30 cellular contexts compared by ENCODE assay signal in the genomic region with DNA sequence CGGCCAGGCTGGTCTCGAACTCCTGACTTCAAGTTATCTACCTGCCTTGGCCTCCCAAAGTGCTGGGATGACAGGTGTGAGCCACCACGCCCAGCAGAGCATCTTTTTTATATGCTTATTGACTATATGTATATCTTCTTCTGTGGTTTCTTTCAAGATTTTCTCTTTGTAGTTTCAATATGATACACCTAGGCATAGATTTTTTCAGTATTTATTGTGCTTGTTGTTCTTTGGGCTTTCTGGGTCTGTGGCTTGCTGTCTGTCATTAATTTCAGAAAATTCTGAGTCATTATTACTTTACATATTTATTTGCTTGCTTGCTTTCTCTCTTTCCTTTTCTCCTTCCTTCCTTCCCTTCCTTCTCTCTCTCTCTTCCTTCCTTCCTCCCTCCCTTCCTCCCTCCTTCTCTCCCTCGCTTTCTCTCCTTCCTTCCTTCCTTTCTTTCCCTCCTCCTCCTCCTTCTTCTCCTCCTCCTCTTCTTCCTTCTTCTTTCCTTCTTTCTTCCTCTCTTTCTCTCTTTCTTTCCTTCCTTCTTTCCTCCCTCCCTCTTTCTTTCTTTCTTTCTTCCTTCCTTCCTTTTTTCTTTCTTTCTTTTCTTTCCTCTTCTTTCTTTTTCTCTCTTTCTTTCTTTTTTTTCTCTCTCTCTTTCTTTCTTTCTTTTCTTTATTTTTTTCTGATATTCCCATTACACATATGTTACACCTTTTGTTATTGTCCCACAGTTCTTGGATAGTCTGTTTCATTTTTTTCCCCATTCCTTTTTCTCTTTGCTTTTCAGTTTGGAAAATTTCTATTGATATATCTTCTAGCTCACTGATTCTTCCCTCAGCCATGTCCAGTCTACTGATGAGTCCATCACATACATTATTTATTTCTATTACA. TPM values are rescaled to one million over a fixed set of nuclear protein-coding genes. Genes with fewer than 3 reads are reported as not detected.
A peak's percentile ranks its signal among the peaks of the same experiment; 100 is the strongest.
DNase-seq lines count a peak whose midpoint lies in the region; ATAC-seq, FAIRE-seq and TF ChIP-seq lines count a peak whose summit lies in the region.
"Had no signal": no experiment of that assay in that cellular context is flagged by ENCODE, and none has a peak within 500 bp of the region (broad histone marks: within the 10 kb centered on the region; RNA-seq: fewer than 3 reads in every experiment).

No MANE protein-coding gene starts in this region.

- no peak overlapping the region for H3K27ac ChIP-seq in K562 (ENCODE audit: extremely low read depth, low read depth, low read length)
- H3K27ac ChIP-seq: adrenal gland, body of pancreas, left lung, tibial nerve had no signal

- ATAC-seq in T-cell (replicated peaks in 1 of 4) (peak in 1 of 4 experiments; percentile 28), K562 (no peak), HG03565 (IDR thresholded peaks at IDR 0.05; ENCODE audit: unreplicated experiment) (no peak)
- ATAC-seq: body of pancreas, esophagus mucosa, left lung, right cardiac atrium had no signal

- H3K27me3 Mint-ChIP-seq in activated naive CD4-positive, alpha-beta T cell treated with anti-CD3 and anti-CD28 coated beads, Interleukin-2, amount 10 ng/mL, durations not matched to agents 7 days and 5 days, result peaks cover 16% of the 10 kb centered on the region
- H3K27me3 Mint-ChIP-seq in activated naive CD4-positive, alpha-beta T cell treated with anti-CD3 and anti-CD28 coated beads for 36 hours (ENCODE audit: low read depth), result no peaks in the 10 kb centered on the region
- H3K27me3 Mint-ChIP-seq in T-cell, result no peaks in the 10 kb centered on the region
- H3K27me3 Mint-ChIP-seq in stimulated activated naive CD8-positive, alpha-beta T cell treated with anti-CD3 and anti-CD28 coated beads, Interleukin-15, Interleukin-2, amounts not matched to agents 100 ng/mL and 50 ng/mL, for 24 hours, result no peaks in the 10 kb centered on the region

- H3K79me2 ChIP-seq in K562 (ENCODE audit: control insufficient read depth, insufficient read depth, low read length), result no peaks in the 10 kb centered on the region

- peak overlapping the region; percentile 30 for H3K27ac Mint-ChIP-seq in activated naive CD4-positive, alpha-beta T cell treated with anti-CD3 and anti-CD28 coated beads, Interleukin-2, amount 10 ng/mL, durations not matched to agents 7 days and 5 days
- H3K27ac Mint-ChIP-seq in activated naive CD4-positive, alpha-beta T cell treated with anti-CD3 and anti-CD28 coated beads for 36 hours, result no peak overlapping the region
- peak overlapping the region; percentile 56 to 74 for H3K27ac Mint-ChIP-seq in T-cell
- peak overlapping the region; percentile 28 for H3K27ac Mint-ChIP-seq in stimulated activated naive CD8-positive, alpha-beta T cell treated with anti-CD3 and anti-CD28 coated beads, Interleukin-15, Interleukin-2, amounts not matched to agents 100 ng/mL and 50 ng/mL, for 24 hours
- H3K27ac Mint-ChIP-seq: activated T-helper 2 cell treated with anti-CD3 and anti-CD28 coated beads, Interferon-gamma antibody, Interleukin-2, Interleukin-4, amounts not matched to agents 10 μg/mL and 5 μg/mL and 100 μg/mL, durations not matched to agents 14 hours and 24 hours and 36 hours; H9 had no signal

- CTCF ChIA-PET in activated naive CD4-positive, alpha-beta T cell treated with anti-CD3 and anti-CD28 coated beads, Interleukin-2, amount 10 ng/mL, durations not matched to agents 7 days and 5 days (lab: Charles Lee), result interaction anchor here (0.7 to 3.0 kb wide), 8 partner anchors 8 to 142 kb away, joined by 3 to 22 read pairs (median 5); partner anchors contain the start of gene ILK
- CTCF ChIA-PET in activated naive CD4-positive, alpha-beta T cell treated with anti-CD3 and anti-CD28 coated beads for 36 hours (lab: Charles Lee), result interaction anchor here (0.6 to 2.5 kb wide), 10 partner anchors 9 to 267 kb away, joined by 3 to 14 read pairs (median 6); partner anchors contain the start of genes ILK and TAF10
- CTCF ChIA-PET in T-cell (lab: Charles Lee) (interaction anchor here (1.1 to 2.8 kb wide), 6 partner anchors 16 to 62 kb away, joined by 3 to 24 read pairs (median 9); partner anchors contain the start of genes TPP1 (in 2 of the 2), ILK (in 1 of the 2) and MRPL17 (in 1 of the 2)), K562 (lab: Yijun Ruan, JAX; ENCODE audit: low intra/inter-chr PET ratio) (no interaction called here)

- no peak for TF ChIP-seq EP300 in K562 (IDR thresholded peaks at IDR 0.05; ENCODE audit: low read length)

- peaks cover 0 to 11% of the 10 kb centered on the region in 2 experiments; a peak in 4 of 5 replicates for H3K4me1 ChIP-seq in K562 (replicated peaks in 1 of 2; ENCODE audit: control insufficient read depth in 2 of 2, insufficient read depth in 2 of 2, low read length in 2 of 2)
- H3K4me1 ChIP-seq: adrenal gland, body of pancreas, tibial nerve had no signal

- intact Hi-C loops in activated naive CD4-positive, alpha-beta T cell treated with anti-CD3 and anti-CD28 coated beads for 36 hours (cut with micrococcal nuclease), result loop anchor here (1.0 to 2.0 kb wide), 2 partner anchors 16 to 47 kb away; partner anchors contain the start of genes MRPL17 and TPP1
- intact Hi-C loops in K562 (cut with micrococcal nuclease), result loop anchor here (5.0 kb wide), 1 partner anchor 64 kb away; the partner anchor contains the start of genes ILK and RRP8

- TF ChIP-seq POLR2A in K562 (conservative IDR thresholded peaks at IDR 0.05), result no peak

- H3K4me1 Mint-ChIP-seq in activated naive CD4-positive, alpha-beta T cell treated with anti-CD3 and anti-CD28 coated beads, Interleukin-2, amount 10 ng/mL, durations not matched to agents 7 days and 5 days, result peaks cover 48% of the 10 kb centered on the region
- peaks cover 50% of the 10 kb centered on the region for H3K4me1 Mint-ChIP-seq in activated naive CD4-positive, alpha-beta T cell treated with anti-CD3 and anti-CD28 coated beads for 36 hours (ENCODE audit: low read depth)
- H3K4me1 Mint-ChIP-seq in T-cell, result peaks cover 49 to 62% (median 51%) of the 10 kb centered on the region in 3 donors
- H3K4me1 Mint-ChIP-seq in stimulated activated naive CD8-positive, alpha-beta T cell treated with anti-CD3 and anti-CD28 coated beads, Interleukin-15, Interleukin-2, amounts not matched to agents 100 ng/mL and 50 ng/mL, for 24 hours (ENCODE audit: low read depth), result peaks cover 47% of the 10 kb centered on the region

- TF ChIP-seq CTCF in K562 (IDR thresholded peaks at IDR 0.05 in 2 of 3, conservative IDR thresholded peaks at IDR 0.05 in 1 of 3; ENCODE audit: insufficient read depth in 2 of 3, low read depth in 1 of 3, low read length in 3 of 3), result no peak

- no peaks in the 10 kb centered on the region for H3K27me3 ChIP-seq in K562 (ENCODE audit: control insufficient read depth in 2 of 2, insufficient read depth in 2 of 2, low read length in 2 of 2)
- H3K27me3 ChIP-seq: adrenal gland; BLaER1 treated with 17β-estradiol and CSF1 and Interleukin-3, amounts not matched to agents 10 nM and 100 nM; body of pancreas; left lung; tibial nerve had no signal

- no peak overlapping the region for H3K4me3 Mint-ChIP-seq in activated naive CD4-positive, alpha-beta T cell treated with anti-CD3 and anti-CD28 coated beads, Interleukin-2, amount 10 ng/mL, durations not matched to agents 7 days and 5 days
- no peak overlapping the region for H3K4me3 Mint-ChIP-seq in activated naive CD4-positive, alpha-beta T cell treated with anti-CD3 and anti-CD28 coated beads for 36 hours
- H3K4me3 Mint-ChIP-seq in T-cell, result no peak overlapping the region
- no peak overlapping the region for H3K4me3 Mint-ChIP-seq in stimulated activated naive CD8-positive, alpha-beta T cell treated with anti-CD3 and anti-CD28 coated beads, Interleukin-15, Interleukin-2, amounts not matched to agents 100 ng/mL and 50 ng/mL, for 24 hours
- H3K4me3 Mint-ChIP-seq: H9 had no signal

- no peak for FAIRE-seq in K562 (lab: Jason Lieb, UNC)
- FAIRE-seq: G401.6, islet of Langerhans, TTC549 had no signal

- 56% methylated on average over 4 of the region's 4 CpGs for WGBS in K562 (ENCODE audit: insufficient coverage, low coverage, missing lambda C conversion rate)

- H3K36me3 Mint-ChIP-seq in activated naive CD4-positive, alpha-beta T cell treated with anti-CD3 and anti-CD28 coated beads, Interleukin-2, amount 10 ng/mL, durations not matched to agents 7 days and 5 days, result peaks cover 4% of the 10 kb centered on the region
- H3K36me3 Mint-ChIP-seq in activated naive CD4-positive, alpha-beta T cell treated with anti-CD3 and anti-CD28 coated beads for 36 hours (ENCODE audit: low read depth), result no peaks in the 10 kb centered on the region
- H3K36me3 Mint-ChIP-seq in T-cell, result no peaks in the 10 kb centered on the region
- no peaks in the 10 kb centered on the region for H3K36me3 Mint-ChIP-seq in stimulated activated naive CD8-positive, alpha-beta T cell treated with anti-CD3 and anti-CD28 coated beads, Interleukin-15, Interleukin-2, amounts not matched to agents 100 ng/mL and 50 ng/mL, for 24 hours (ENCODE audit: low read depth)

- H3K36me3 ChIP-seq in K562 (ENCODE audit: control insufficient read depth, insufficient read depth, low read length), result no peaks in the 10 kb centered on the region
- H3K36me3 ChIP-seq: adrenal gland; BLaER1 treated with 17β-estradiol and CSF1 and Interleukin-3, amounts not matched to agents 10 nM and 100 nM; left lung; tibial nerve had no signal

- TF ChIP-seq RAD21 in K562 (CRISPR knock-in tag; conservative IDR thresholded peaks at IDR 0.05 in 1 of 2, IDR thresholded peaks at IDR 0.05 in 1 of 2), result no peak

- no peaks in the 10 kb centered on the region for H4K20me1 ChIP-seq in K562 (replicated peaks; ENCODE audit: control insufficient read depth, insufficient read depth, low read length)
- H4K20me1 ChIP-seq: BLaER1 treated with 17β-estradiol and CSF1 and Interleukin-3, amounts not matched to agents 10 nM and 100 nM had no signal

- no peak overlapping the region for H3K9ac ChIP-seq in K562 (ENCODE audit: insufficient read depth in 1 of 2, low read depth in 2 of 2, low read length in 2 of 2)
- H3K9ac ChIP-seq: BLaER1 treated with 17β-estradiol and CSF1 and Interleukin-3, amounts not matched to agents 10 nM and 100 nM had no signal

- no peaks in the 10 kb centered on the region for H3K9me3 Mint-ChIP-seq in activated naive CD4-positive, alpha-beta T cell treated with anti-CD3 and anti-CD28 coated beads, Interleukin-2, amount 10 ng/mL, durations not matched to agents 7 days and 5 days
- no peaks in the 10 kb centered on the region for H3K9me3 Mint-ChIP-seq in activated naive CD4-positive, alpha-beta T cell treated with anti-CD3 and anti-CD28 coated beads for 36 hours
- H3K9me3 Mint-ChIP-seq in T-cell, result peaks cover 0 to 3% (median 0%) of the 10 kb centered on the region in 3 donors
- no peaks in the 10 kb centered on the region for H3K9me3 Mint-ChIP-seq in stimulated activated naive CD8-positive, alpha-beta T cell treated with anti-CD3 and anti-CD28 coated beads, Interleukin-15, Interleukin-2, amounts not matched to agents 100 ng/mL and 50 ng/mL, for 24 hours
- H3K9me3 Mint-ChIP-seq: activated T-helper 2 cell treated with anti-CD3 and anti-CD28 coated beads, Interferon-gamma antibody, Interleukin-2, Interleukin-4, amounts not matched to agents 10 μg/mL and 5 μg/mL and 100 μg/mL, durations not matched to agents 14 hours and 24 hours and 36 hours; H9 had no signal

- H3K4me3 ChIP-seq in K562, result no peak overlapping the region
- H3K4me3 ChIP-seq: adrenal gland; BLaER1 treated with 17β-estradiol and CSF1 and Interleukin-3, amounts not matched to agents 10 nM and 100 nM; body of pancreas; left lung; smooth muscle cell; tibial nerve had no signal

- no peak overlapping the region for H2AFZ ChIP-seq in K562 (ENCODE audit: low read depth, low read length)

- H3K9me3 ChIP-seq in K562 (replicated peaks; ENCODE audit: control insufficient read depth, insufficient read depth, low read depth, low read length), result no peaks in the 10 kb centered on the region
- H3K9me3 ChIP-seq: adrenal gland, body of pancreas, left lung, tibial nerve had no signal

- H3K9me1 ChIP-seq in K562 (ENCODE audit: control insufficient read depth, insufficient read depth, low read length), result no peaks in the 10 kb centered on the region

- BruUV-seq in K562 (replicated peaks; lab: Mats Ljungman, UMichigan), result no TSS peak

- no peak for DNase-seq in activated naive CD4-positive, alpha-beta T cell treated with anti-CD3 and anti-CD28 coated beads, Interleukin-2, amount 10 ng/mL, durations not matched to agents 7 days and 5 days
- DNase-seq in activated naive CD4-positive, alpha-beta T cell treated with anti-CD3 and anti-CD28 coated beads for 36 hours, result no peak
- DNase-seq in T-cell (no peak), K562 (ENCODE audit: extremely low read depth in 1 of 4, low spot score in 3 of 4) (no peak), NCI-H1694 (lab: John Stamatoyannopoulos, UW) (no peak)
- DNase-seq: adrenal gland, body of pancreas, cerebellar nuclear complex, DMS79, glutamatergic neuron, H9, KG1, left lung, mesenchymal stem cell, NCI-H1105, NCI-H2029 treated with DMSO at 0.1 percent for 48 hours, NCI-H2227 treated with DMSO at 0.1 percent for 48 hours, NCI-H526, posterior cingulate gyrus, right cardiac atrium had no signal

- POLR2A ChIA-PET in T-cell (lab: Charles Lee) (no interaction called here), K562 (lab: Yijun Ruan, JAX) (interaction anchor here (0.6 to 1.0 kb wide), 2 partner anchors 14 to 45 kb away, joined by 3 read pairs; no protein-coding TSS in a partner anchor)

- no peak overlapping the region for H3K4me2 ChIP-seq in K562 (ENCODE audit: insufficient read depth, low read length)
- H3K4me2 ChIP-seq: smooth muscle cell had no signal

- in situ Hi-C loops in K562 (cut with MboI), result no loop called here

RNA-seq across cellular contexts. Expression of gene DCHS1, which starts 10.9 kb away (rescaled TPM):
- total RNA-seq in activated naive CD4-positive, alpha-beta T cell treated with anti-CD3 and anti-CD28 coated beads for 36 hours, result under 1 TPM; 0.79 to 0.88 TPM
- total RNA-seq in T-cell, result 10 to 100 TPM in 3 of 5 donors, 1 to 10 TPM in 2; 4.9 to 14.8 (median 10.4) TPM
- 0.79 and 2.3 TPM in 2 replicates for total RNA-seq in K562 (2011; cell fraction: chromatin; rRNA removed; ENCODE audit: low replicate concordance)
- total RNA-seq in K562 (2011; cell fraction: nucleolus; rRNA removed), result 1.4 and 1.5 TPM in 2 replicates
- 0.81 and 0.92 TPM in 2 replicates for total RNA-seq in K562 (2011; cell fraction: nucleoplasm; rRNA removed)
- total RNA-seq in K562 (2014; rRNA removed), result 0.09 and 0.20 TPM in 2 replicates
- total RNA-seq in K562 (2014; rRNA removed; fragmentation: Illumina TruSeq; extraction: Trizol), result 0.04 and 0.06 TPM in 2 replicates
- 0.14 and 0.19 TPM in 2 replicates for total RNA-seq in K562 (2015; rRNA removed; fragmentation: Illumina TruSeq; extraction: Trizol)
- total RNA-seq in K562 (2021), result 0.45 and 0.49 TPM in 2 replicates
- 0.08 and 0.23 TPM in 2 replicates for polyA plus RNA-seq in K562 (2011; rRNA removed)
- 0.12 and 0.16 TPM in 2 replicates for polyA plus RNA-seq in K562 (2011; cell fraction: cytosol; rRNA removed)
- 0.74 and 1.4 TPM in 2 replicates for polyA plus RNA-seq in K562 (2011; cell fraction: nucleus; rRNA removed)
- 0.27 and 0.53 TPM in 2 replicates for polyA plus RNA-seq in K562 (2012)
- 0.17 and 0.18 TPM in 2 replicates for polyA plus RNA-seq in K562 (2014; fragmentation: Illumina TruSeq; extraction: Trizol)
- polyA plus RNA-seq in K562 (2014; fragmentation: Nextera tagmentation; extraction: Ambion mirVana), result not detected
- polyA plus RNA-seq in K562 (2014; rRNA removed), result under 0.01 and 0.19 TPM in 2 replicates
- 0.18 and 0.21 TPM in 2 replicates for polyA minus RNA-seq in K562 (2011; rRNA and poly(A)+ RNA removed)
- polyA minus RNA-seq in K562 (2011; cell fraction: cytosol; rRNA and poly(A)+ RNA removed), result 0.48 and 0.91 TPM in 2 replicates
- polyA minus RNA-seq in K562 (2011; cell fraction: nucleus; rRNA and poly(A)+ RNA removed), result 0.54 and 0.78 TPM in 2 replicates

RNA-seq across cellular contexts. Expression of gene MRPL17, which starts 16.6 kb away (rescaled TPM):
- total RNA-seq in activated naive CD4-positive, alpha-beta T cell treated with anti-CD3 and anti-CD28 coated beads for 36 hours, result 100 to 1,000 TPM in 1 of 2 experiments, 10 to 100 TPM in 1; 99.7 to 102 TPM
- total RNA-seq in T-cell (10 to 100 TPM; 12.1 to 33.1 (median 30.2) TPM), K562 (2014; rRNA removed) (33.9 and 46.1 TPM in 2 replicates), K562 (2014; rRNA removed; fragmentation: Illumina TruSeq; extraction: Trizol) (27.6 and 36.7 TPM in 2 replicates), K562 (2015; rRNA removed; fragmentation: Illumina TruSeq; extraction: Trizol) (43.3 and 47.4 TPM in 2 replicates), K562 (2021) (46.2 and 52.6 TPM in 2 replicates)
- total RNA-seq in K562 (2011; cell fraction: chromatin; rRNA removed; ENCODE audit: low replicate concordance), result 45.9 and 72.8 TPM in 2 replicates
- 87.9 and 89.6 TPM in 2 replicates for total RNA-seq in K562 (2011; cell fraction: nucleolus; rRNA removed)
- 65.0 and 77.8 TPM in 2 replicates for total RNA-seq in K562 (2011; cell fraction: nucleoplasm; rRNA removed)
- polyA plus RNA-seq in K562 (2011; rRNA removed) (57.5 and 66.5 TPM in 2 replicates), K562 (2014; fragmentation: Illumina TruSeq; extraction: Trizol) (37.7 and 48.6 TPM in 2 replicates), K562 (2014; fragmentation: Nextera tagmentation; extraction: Ambion mirVana) (10 to 100 TPM; 78.9 to 81.6 TPM), K562 (2014; rRNA removed) (43.9 and 48.0 TPM in 2 replicates)
- polyA plus RNA-seq in K562 (2011; cell fraction: cytosol; rRNA removed), result 43.7 and 49.1 TPM in 2 replicates
- 68.1 and 73.5 TPM in 2 replicates for polyA plus RNA-seq in K562 (2011; cell fraction: nucleus; rRNA removed)
- polyA plus RNA-seq in K562 (2012), result 34.5 and 47.6 TPM in 2 replicates
- polyA minus RNA-seq in K562 (2011; rRNA and poly(A)+ RNA removed), result 40.5 and 44.5 TPM in 2 replicates
- 40.1 and 41.0 TPM in 2 replicates for polyA minus RNA-seq in K562 (2011; cell fraction: cytosol; rRNA and poly(A)+ RNA removed)
- 50.9 and 92.0 TPM in 2 replicates for polyA minus RNA-seq in K562 (2011; cell fraction: nucleus; rRNA and poly(A)+ RNA removed)

RNA-seq across cellular contexts. Expression of gene TPP1, which starts 47.3 kb away (rescaled TPM):
- 10 to 100 TPM; 25.7 to 28.5 TPM for total RNA-seq in activated naive CD4-positive, alpha-beta T cell treated with anti-CD3 and anti-CD28 coated beads for 36 hours
- total RNA-seq in T-cell, result 100 to 1,000 TPM in 3 of 5 donors, 10 to 100 TPM in 2; 67.4 to 168 (median 132) TPM
- total RNA-seq in K562 (2011; cell fraction: chromatin; rRNA removed; ENCODE audit: low replicate concordance), result 85.5 and 108 TPM in 2 replicates
- 98.2 and 104 TPM in 2 replicates for total RNA-seq in K562 (2011; cell fraction: nucleolus; rRNA removed)
- total RNA-seq in K562 (2011; cell fraction: nucleoplasm; rRNA removed), result 118 and 162 TPM in 2 replicates
- 11.9 and 16.6 TPM in 2 replicates for total RNA-seq in K562 (2014; rRNA removed)
- total RNA-seq in K562 (2014; rRNA removed; fragmentation: Illumina TruSeq; extraction: Trizol), result 7.5 TPM in 2 replicates
- 15.0 and 16.3 TPM in 2 replicates for total RNA-seq in K562 (2015; rRNA removed; fragmentation: Illumina TruSeq; extraction: Trizol)
- total RNA-seq in K562 (2021), result 45.5 and 50.2 TPM in 2 replicates
- polyA plus RNA-seq in K562 (2011; rRNA removed), result 29.4 and 54.6 TPM in 2 replicates
- 35.7 and 56.0 TPM in 2 replicates for polyA plus RNA-seq in K562 (2011; cell fraction: cytosol; rRNA removed)
- 88.3 and 109 TPM in 2 replicates for polyA plus RNA-seq in K562 (2011; cell fraction: nucleus; rRNA removed)
- polyA plus RNA-seq in K562 (2012), result 62.0 and 173 TPM in 2 replicates
- 59.9 and 75.8 TPM in 2 replicates for polyA plus RNA-seq in K562 (2014; fragmentation: Illumina TruSeq; extraction: Trizol)
- polyA plus RNA-seq in K562 (2014; fragmentation: Nextera tagmentation; extraction: Ambion mirVana), result 10 to 100 TPM in 1 of 2 experiments, 1 to 10 TPM in 1; 9.4 to 15.7 TPM
- 25.8 and 38.7 TPM in 2 replicates for polyA plus RNA-seq in K562 (2014; rRNA removed)
- 27.0 and 40.7 TPM in 2 replicates for polyA minus RNA-seq in K562 (2011; rRNA and poly(A)+ RNA removed)
- polyA minus RNA-seq in K562 (2011; cell fraction: cytosol; rRNA and poly(A)+ RNA removed), result 42.1 and 45.9 TPM in 2 replicates
- 22.3 and 26.4 TPM in 2 replicates for polyA minus RNA-seq in K562 (2011; cell fraction: nucleus; rRNA and poly(A)+ RNA removed)

RNA-seq across cellular contexts. Expression of gene TAF10, which starts 54.5 kb away (rescaled TPM):
- 100 to 1,000 TPM; 151 to 156 TPM for total RNA-seq in activated naive CD4-positive, alpha-beta T cell treated with anti-CD3 and anti-CD28 coated beads for 36 hours
- 100 to 1,000 TPM in 4 of 5 donors, 10 to 100 TPM in 1; 99.4 to 152 (median 144) TPM for total RNA-seq in T-cell
- total RNA-seq in K562 (2011; cell fraction: chromatin; rRNA removed; ENCODE audit: low replicate concordance), result 41.3 and 76.7 TPM in 2 replicates
- 44.1 and 46.0 TPM in 2 replicates for total RNA-seq in K562 (2011; cell fraction: nucleolus; rRNA removed)
- 51.3 and 101 TPM in 2 replicates for total RNA-seq in K562 (2011; cell fraction: nucleoplasm; rRNA removed)
- 131 and 181 TPM in 2 replicates for total RNA-seq in K562 (2014; rRNA removed)
- 78.6 and 96.2 TPM in 2 replicates for total RNA-seq in K562 (2014; rRNA removed; fragmentation: Illumina TruSeq; extraction: Trizol)
- total RNA-seq in K562 (2015; rRNA removed; fragmentation: Illumina TruSeq; extraction: Trizol), result 89.5 and 105 TPM in 2 replicates
- 153 and 154 TPM in 2 replicates for total RNA-seq in K562 (2021)
- polyA plus RNA-seq in K562 (2011; rRNA removed), result 166 and 197 TPM in 2 replicates
- polyA plus RNA-seq in K562 (2011; cell fraction: cytosol; rRNA removed), result 173 and 272 TPM in 2 replicates
- 214 and 295 TPM in 2 replicates for polyA plus RNA-seq in K562 (2011; cell fraction: nucleus; rRNA removed)
- polyA plus RNA-seq in K562 (2012), result 232 and 237 TPM in 2 replicates
- polyA plus RNA-seq in K562 (2014; fragmentation: Illumina TruSeq; extraction: Trizol), result 120 and 148 TPM in 2 replicates
- 10 to 100 TPM; 19.5 to 28.2 TPM for polyA plus RNA-seq in K562 (2014; fragmentation: Nextera tagmentation; extraction: Ambion mirVana)
- 121 and 186 TPM in 2 replicates for polyA plus RNA-seq in K562 (2014; rRNA removed)
- polyA minus RNA-seq in K562 (2011; rRNA and poly(A)+ RNA removed), result 36.3 and 56.6 TPM in 2 replicates
- 49.1 and 55.1 TPM in 2 replicates for polyA minus RNA-seq in K562 (2011; cell fraction: cytosol; rRNA and poly(A)+ RNA removed)
- 25.6 and 30.0 TPM in 2 replicates for polyA minus RNA-seq in K562 (2011; cell fraction: nucleus; rRNA and poly(A)+ RNA removed)
